ENCODE assay signal across 8 cellular contexts in the genomic region with DNA sequence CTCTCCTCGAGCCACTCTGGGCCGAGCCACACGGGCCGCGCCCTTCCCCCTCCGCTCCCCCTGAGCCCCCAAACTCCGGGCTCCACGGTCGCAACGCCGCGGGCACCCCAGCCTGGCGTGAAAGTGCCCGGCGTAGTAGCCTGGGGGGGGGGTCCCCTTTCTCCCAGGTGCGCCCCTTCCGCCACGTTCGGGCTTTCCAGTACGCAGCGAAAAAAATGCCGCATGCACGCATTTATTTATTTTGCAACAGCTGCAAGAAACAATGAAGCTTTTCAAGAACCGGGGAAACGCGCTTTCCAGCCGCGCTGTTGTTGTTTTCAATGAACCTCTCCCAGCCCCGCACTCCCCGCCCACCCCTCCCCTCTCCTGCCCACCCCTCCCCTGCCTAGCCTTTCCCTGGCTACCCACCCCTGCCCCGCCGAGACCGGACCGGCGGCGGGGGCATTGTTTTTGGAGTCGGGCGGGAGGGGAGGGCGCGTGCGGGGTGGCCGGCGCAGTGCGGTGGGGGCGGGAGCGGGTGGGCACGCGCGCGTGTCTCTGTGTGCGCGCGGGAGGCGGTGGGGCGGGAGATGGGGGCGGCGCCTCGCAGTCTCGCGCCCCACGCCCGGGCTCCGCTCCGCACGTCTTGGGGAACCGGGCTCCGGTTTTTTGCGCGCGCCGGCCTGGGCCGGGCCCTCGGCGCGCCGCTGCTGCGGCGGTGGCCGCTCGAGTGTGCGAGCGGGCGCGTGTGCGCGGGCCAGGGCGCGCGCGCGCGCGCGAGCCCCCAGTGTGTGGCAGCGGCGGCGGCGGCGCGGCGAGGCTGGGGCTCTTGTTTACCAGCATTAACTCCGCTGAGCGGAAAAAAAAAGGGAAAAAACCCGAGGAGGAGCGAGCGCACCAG.
DNase-seq lines count a peak whose midpoint lies in the region; ATAC-seq lines count a peak whose summit lies in the region.

A gene (plus strand): TSS at position 766 of the 880 bp plus-strand sequence. CDS start 1,043 bp downstream, outside the sequence.

- ATAC-seq in GM18870 (IDR thresholded peaks at IDR 0.05; ENCODE audit: unreplicated experiment) (peak; percentile 54), HG03135 (IDR thresholded peaks at IDR 0.05; ENCODE audit: unreplicated experiment) (peak; percentile 52)

- peak; percentile 87 for DNase-seq in ACHN
- peak; percentile 89 for DNase-seq in NCI-H345 (lab: John Stamatoyannopoulos, UW)
- DNase-seq in activated CD4-positive, alpha-beta T cell treated with anti-CD3 and anti-CD28 coated beads for 24 hours (ENCODE audit: low read depth in 2 of 2), result peak; percentile 77 to 79
- DNase-seq in stimulated activated CD4-positive, alpha-beta T cell treated with anti-CD3 and anti-CD28 coated beads, Interleukin-1b, Interleukin-23, amount 100 ng/mL, for 1 hour (ENCODE audit: low read depth in 2 of 2), result peak; percentile 70 to 79

- in situ Hi-C loops in ACHN (cut with HindIII; ENCODE audit: low pct_ligation_motif_present, low pct_unique_long_range_greater_than_20kb, low sequenced_read_pairs), result no loop called here

- H3K27ac ChIP-seq in cingulate gyrus (ENCODE audit: low read depth, low read length) (peak within 1 kb of the TSS; percentile 79), layer of hippocampus (ENCODE audit: low read depth, low read length) (peak within 1 kb of the TSS; percentile 96)

- H3K27me3 ChIP-seq in layer of hippocampus (ENCODE audit: control insufficient read depth, insufficient read depth, low read length), result no peaks in the 10 kb centered on the region

Comparison
In these comparisons a context has a peak if more than half of its experiments do, and no peak if none do; other contexts are left out.
1. Peak in every context shown above with its lines: DNase-seq, ATAC-seq and H3K27ac ChIP-seq.